In the genomic region with DNA sequence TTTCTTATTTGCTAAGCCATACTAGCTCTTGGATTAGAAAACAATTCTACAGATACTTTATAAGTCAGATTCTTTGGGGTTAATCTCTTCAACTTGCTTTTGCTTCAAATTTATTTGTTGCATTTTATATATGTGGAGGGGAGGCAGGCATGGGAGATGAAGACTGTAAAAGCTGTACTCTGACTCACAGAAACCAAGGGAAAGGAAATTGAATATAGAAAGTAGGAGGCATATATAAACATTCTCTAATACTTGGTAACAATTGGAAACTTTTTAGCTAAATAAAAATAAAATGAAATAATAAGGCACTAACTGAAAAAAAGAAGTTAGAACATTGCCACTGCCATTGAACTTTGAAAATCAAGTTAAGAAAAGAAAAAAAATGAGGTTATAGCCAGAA, we compare ENCODE assay signal across 8 cellular contexts. TPM values are rescaled to one million over a fixed set of nuclear protein-coding genes. Genes with fewer than 3 reads are reported as not detected.
"Had no signal": no experiment of that assay in that cellular context is flagged by ENCODE, and none has a peak within 500 bp of the region (broad histone marks: within the 10 kb centered on the region; RNA-seq: fewer than 3 reads in every experiment).

No MANE protein-coding gene starts in this region.

- H3K4me3 Mint-ChIP-seq: HFFc6 had no signal

- H3K4me1 ChIP-seq: HAP-1 had no signal

- H3K36me3 ChIP-seq: HAP-1 had no signal

- H3K4me3 ChIP-seq: GM23248, HAP-1, K562 had no signal

- H3K9me3 ChIP-seq: HAP-1 had no signal

- H3K27ac Mint-ChIP-seq: HFFc6 had no signal

- H3K27ac ChIP-seq: GM23248 had no signal

- FAIRE-seq: HTR-8/SVneo, K562 had no signal

- DNase-seq: GM23248, GOT3, H7, HFFc6, IMR-90 had no signal

- H3K9me3 Mint-ChIP-seq: HFFc6 had no signal

- H2AFZ ChIP-seq: GM23248 had no signal

- H3K9ac ChIP-seq: GM23248 had no signal

RNA-seq across cellular contexts. Expression of a gene that starts 21.3 kb away (rescaled TPM):
- total RNA-seq: K562 had no signal
- polyA plus RNA-seq: K562 had no signal
